ENCODE assay signal across 17 cellular contexts in the genomic region with DNA sequence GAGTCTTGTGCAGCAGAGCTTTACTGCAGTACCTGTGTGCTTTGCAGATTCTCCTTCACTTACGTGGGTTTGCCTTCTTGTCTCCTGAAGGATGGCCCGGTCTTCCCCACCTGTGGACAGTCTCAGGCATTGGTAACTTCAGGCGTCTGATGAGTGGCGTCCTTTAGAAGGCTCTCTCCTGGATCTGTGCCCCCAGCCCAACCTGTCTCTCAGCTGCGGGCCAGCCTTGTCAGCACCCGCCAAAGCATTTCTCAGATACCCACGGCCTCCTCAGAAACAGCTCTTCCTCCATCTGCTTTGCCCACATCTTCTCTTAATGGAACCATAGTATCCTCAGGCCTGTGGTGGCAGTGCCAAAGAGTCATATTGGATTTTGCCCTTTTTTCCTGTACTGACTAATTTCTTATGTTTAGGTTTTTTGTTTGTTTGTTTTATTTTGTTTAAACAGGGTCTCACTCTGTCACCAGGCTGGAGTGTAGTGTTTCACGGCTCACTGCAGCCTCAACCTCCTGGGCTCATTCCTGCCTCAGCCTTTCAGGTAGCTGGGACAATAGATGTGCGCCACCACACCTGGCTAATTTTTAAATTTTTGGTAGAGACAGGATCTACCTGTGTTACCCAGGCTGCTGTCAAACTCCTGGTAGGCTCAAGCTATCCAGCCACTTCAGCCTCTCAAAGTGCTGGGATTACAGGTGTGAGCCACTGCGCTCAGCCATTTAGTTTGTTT.
"Had no signal": no experiment of that assay in that cellular context is flagged by ENCODE, and none has a peak within 500 bp of the region (broad histone marks: within the 10 kb centered on the region; RNA-seq: fewer than 3 reads in every experiment).

No MANE protein-coding gene starts in this region.

- DNase-seq: activated CD4-positive, alpha-beta memory T cell treated with anti-CD3 and anti-CD28 coated beads for 36 hours; activated CD8-positive, alpha-beta memory T cell treated with anti-CD3 and anti-CD28 coated beads, Interleukin-2, amount 50 U/mL, for 4 hours; activated naive CD4-positive, alpha-beta T cell treated with Interleukin-2 at 50 U/mL for 16 hours; activated T-cell treated with anti-CD3 and anti-CD28 coated beads, Interleukin-2, amount 50 U/mL, for 72 hours; cerebellar nuclear complex; glutamatergic neuron; left colon; mucosa of descending colon; natural killer cell; nucleus accumbens; psoas muscle; right lobe of liver; T1000; upper lobe of right lung had no signal

- H3K27me3 Mint-ChIP-seq: activated CD4-positive, alpha-beta memory T cell treated with anti-CD3 and anti-CD28 coated beads for 36 hours had no signal

- H3K4me3 ChIP-seq: dorsolateral prefrontal cortex, mucosa of descending colon, psoas muscle, right lobe of liver, upper lobe of right lung had no signal

- H3K9me3 ChIP-seq: mucosa of descending colon, psoas muscle, right lobe of liver, upper lobe of right lung had no signal

- H3K9me3 Mint-ChIP-seq: activated CD4-positive, alpha-beta memory T cell treated with anti-CD3 and anti-CD28 coated beads for 36 hours; activated T-cell treated with anti-CD3 and anti-CD28 coated beads, Interleukin-2, amount 50 U/mL, for 72 hours; natural killer cell; stimulated activated effector memory CD8-positive, alpha-beta T cell treated with anti-CD3 and anti-CD28 coated beads, Interleukin-12 subunit alpha, Interleukin-12 subunit beta, amount 100 ng/mL, for 72 hours had no signal

- H3K27ac Mint-ChIP-seq: activated CD4-positive, alpha-beta memory T cell treated with anti-CD3 and anti-CD28 coated beads for 36 hours; activated T-cell treated with anti-CD3 and anti-CD28 coated beads, Interleukin-2, amount 50 U/mL, for 72 hours had no signal

- H3K36me3 Mint-ChIP-seq: natural killer cell had no signal

- H3K27me3 ChIP-seq: dorsolateral prefrontal cortex, right lobe of liver, upper lobe of right lung had no signal

- H3K4me3 Mint-ChIP-seq: activated CD4-positive, alpha-beta memory T cell treated with anti-CD3 and anti-CD28 coated beads for 36 hours; activated T-cell treated with anti-CD3 and anti-CD28 coated beads, Interleukin-2, amount 50 U/mL, for 72 hours; natural killer cell; stimulated activated effector memory CD8-positive, alpha-beta T cell treated with anti-CD3 and anti-CD28 coated beads, Interleukin-12 subunit alpha, Interleukin-12 subunit beta, amount 100 ng/mL, for 72 hours had no signal

- H3K36me3 ChIP-seq: right lobe of liver, upper lobe of right lung had no signal

- ATAC-seq: activated T-cell treated with anti-CD3 and anti-CD28 coated beads, Interleukin-2, amount 50 U/mL, for 72 hours; esophagus mucosa; left colon; mucosa of descending colon; stimulated activated effector memory CD8-positive, alpha-beta T cell treated with anti-CD3 and anti-CD28 coated beads, Interleukin-12 subunit alpha, Interleukin-12 subunit beta, amount 100 ng/mL, for 72 hours; upper lobe of right lung had no signal

- H3K27ac ChIP-seq: dorsolateral prefrontal cortex, right lobe of liver, upper lobe of right lung had no signal
